Comparison of ENCODE assay signal across 4 cellular contexts in genomic region chr1:192925609-192926008, GRCh38.
"Had no signal": no experiment of that assay in that cellular context is flagged by ENCODE, and none has a peak within 500 bp of the region (broad histone marks: within the 10 kb centered on the region; RNA-seq: fewer than 3 reads in every experiment).

No MANE protein-coding gene starts in this region.

- ATAC-seq: GM23338 had no signal

- H2AFZ ChIP-seq: GM23338 had no signal

- DNase-seq: H9, HCEC 1CT, IMR-90 had no signal

- H3K4me3 ChIP-seq: GM23338 had no signal

- H3K4me2 ChIP-seq: GM23338 had no signal
